26 cellular contexts compared by ENCODE assay signal in the genomic region with DNA sequence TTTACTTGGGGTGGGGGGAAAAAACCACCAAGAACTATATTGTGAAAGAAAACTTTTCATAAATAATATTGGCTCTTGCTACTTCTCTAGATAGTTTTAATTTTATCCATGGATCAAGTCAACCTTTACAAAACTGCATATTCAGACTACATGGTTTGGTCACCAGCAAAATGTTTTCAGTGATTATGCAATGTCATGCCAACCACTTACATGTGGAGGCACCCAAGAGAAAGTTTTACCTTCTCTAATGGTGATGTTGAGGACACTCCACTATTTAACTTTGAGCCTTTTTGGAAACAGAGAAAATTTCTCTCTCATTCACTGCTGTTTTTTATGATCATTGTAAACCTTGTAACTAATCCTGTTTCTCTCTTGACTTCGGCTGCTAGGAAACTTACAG. TPM values are rescaled to one million over a fixed set of nuclear protein-coding genes. Genes with fewer than 3 reads are reported as not detected.
"Had no signal": no experiment of that assay in that cellular context is flagged by ENCODE, and none has a peak within 500 bp of the region (broad histone marks: within the 10 kb centered on the region; RNA-seq: fewer than 3 reads in every experiment).

No MANE protein-coding gene starts in this region.

- H3K27me3 ChIP-seq: gastroesophageal sphincter, hepatocyte, pancreas, sigmoid colon had no signal

- H3K9me3 ChIP-seq: gastroesophageal sphincter, prostate gland, sigmoid colon had no signal

- H3K27ac ChIP-seq: coronary artery, gastroesophageal sphincter, hepatocyte, pancreas, prostate gland, sigmoid colon, skin epidermis had no signal

- H3K79me2 ChIP-seq: hepatocyte had no signal

- H3K4me3 ChIP-seq: coronary artery, gastroesophageal sphincter, hepatocyte, lung, pancreas, prostate gland, sigmoid colon, skin epidermis had no signal

- ATAC-seq: esophagus mucosa, gastroesophageal sphincter, left cardiac atrium, left ventricle myocardium superior, pancreas had no signal

- FAIRE-seq: kidney had no signal

- H3K4me2 ChIP-seq: hepatocyte had no signal

- H3K4me1 ChIP-seq: gastroesophageal sphincter, pancreas, prostate gland, sigmoid colon had no signal

- DNase-seq: effector CD4-positive, alpha-beta T cell; glutamatergic neuron; kidney; left cardiac atrium; left ventricle myocardium superior; mesenchymal stem cell; naive B cell; occipital lobe; pancreas; retina; sigmoid colon; stimulated activated naive CD4-positive, alpha-beta T cell treated with Interleukin-2 at 50 U/mL for 16 hours; trophoblast cell had no signal

- H2AFZ ChIP-seq: hepatocyte had no signal

- H3K36me3 ChIP-seq: gastroesophageal sphincter, pancreas, prostate gland, sigmoid colon had no signal

RNA-seq across cellular contexts. Expression of a gene that starts 21.6 kb away (rescaled TPM):
- total RNA-seq: chondrocyte, dermis microvascular lymphatic vessel endothelial cell, esophagus mucosa, fibroblast of lung, fibroblast of villous mesenchyme, hepatocyte, kidney, left ventricle myocardium superior, lung, occipital lobe, pancreas, sigmoid colon, urinary bladder had no signal
- polyA plus RNA-seq: fibroblast of lung, hepatocyte, lung, pancreas, sigmoid colon, thymus, urinary bladder had no signal

RNA-seq across cellular contexts. Expression of a gene that starts 21.7 kb away (rescaled TPM):
- total RNA-seq: chondrocyte, dermis microvascular lymphatic vessel endothelial cell, esophagus mucosa, fibroblast of lung, fibroblast of villous mesenchyme, gastroesophageal sphincter, hepatocyte, kidney, left cardiac atrium, left ventricle myocardium superior, lung, occipital lobe, pancreas, sigmoid colon, urinary bladder had no signal
- polyA plus RNA-seq: fibroblast of lung, hepatocyte, lung, sigmoid colon, urinary bladder had no signal
